ENCODE assay signal across 11 cellular contexts in genomic region chr16:70701036-70701435, GRCh38. TPM values are rescaled to one million over a fixed set of nuclear protein-coding genes. Genes with fewer than 3 reads are reported as not detected.
DNase-seq lines count a peak whose midpoint lies in the region; ATAC-seq, FAIRE-seq and TF ChIP-seq lines count a peak whose summit lies in the region.
"Had no signal": no experiment of that assay in that cellular context is flagged by ENCODE, and none has a peak within 500 bp of the region (broad histone marks: within the 10 kb centered on the region; RNA-seq: fewer than 3 reads in every experiment).

No MANE protein-coding gene starts in this region.

- no peak overlapping the region for H3K27ac ChIP-seq in HepG2 (ENCODE audit: extremely low read length, insufficient read depth, low read length)
- no peak overlapping the region for H3K27ac ChIP-seq in right lobe of liver
- H3K27ac ChIP-seq in dorsolateral prefrontal cortex = peak overlapping the region in 56 of 59 donors; percentile 5 to 97 (median 82)
- H3K27ac ChIP-seq in vagina = peak overlapping the region; percentile 94

- DNase-seq in HepG2 (ENCODE audit: low spot score) (no peak), right lobe of liver (no peak), dorsolateral prefrontal cortex (no peak), osteocyte (ENCODE audit: extremely low spot score, unreplicated experiment) (no peak), vagina (ENCODE audit: extremely low spot score in 2 of 2) (no peak), H4 (ENCODE audit: low spot score) (no peak), CD14-positive monocyte (ENCODE audit: low spot score) (no peak), GM19238 (ENCODE audit: insufficient read length, low spot score) (no peak)
- DNase-seq: activated CD4-positive, alpha-beta T cell treated with anti-CD3 and anti-CD28 coated beads, Interleukin-2, amount 50 U/mL, for 1 hour; activated naive CD4-positive, alpha-beta T cell treated with anti-CD3 and anti-CD28 coated beads, Interleukin-2, amount 50 U/mL, for 16 hours; naive B cell had no signal

- intact Hi-C loops in HepG2 (cut with micrococcal nuclease; ENCODE audit: unreplicated experiment) = no loop called here
- intact Hi-C loops in right lobe of liver (cut with DNase I) = no loop called here
- intact Hi-C loops in dorsolateral prefrontal cortex (cut with DNase I) = no loop called here
- intact Hi-C loops in vagina (cut with DNase I) = no loop called here
- intact Hi-C loops in CD14-positive monocyte (cut with micrococcal nuclease) = no loop called here

- H3K27ac Mint-ChIP-seq in osteocyte (ENCODE audit: unreplicated experiment) = peak overlapping the region; percentile 100
- H3K27ac Mint-ChIP-seq in CD14-positive monocyte = peak overlapping the region in 1 of 7 donors; percentile 45

- no peaks in the 10 kb centered on the region for H3K27me3 Mint-ChIP-seq in osteocyte (ENCODE audit: unreplicated experiment)
- H3K27me3 Mint-ChIP-seq in CD14-positive monocyte (ENCODE audit: low read depth in 3 of 3) = peaks cover 0 to 2% (median 0%) of the 10 kb centered on the region in 3 donors
- H3K27me3 Mint-ChIP-seq: naive B cell had no signal

- H3K4me1 ChIP-seq in HepG2 (ENCODE audit: insufficient read depth, low read length) (peaks cover 54% of the 10 kb centered on the region), right lobe of liver (peaks cover 0 to 18% (median 0%) of the 10 kb centered on the region in 4 donors), vagina (peaks cover 100% of the 10 kb centered on the region)

- H2AFZ ChIP-seq in HepG2 (ENCODE audit: low read length) = no peak overlapping the region

- BruUV-seq in HepG2 (replicated peaks; lab: Mats Ljungman, UMichigan) = no TSS peak

- H3K79me2 ChIP-seq in HepG2 (ENCODE audit: insufficient read depth, low read length) = no peaks in the 10 kb centered on the region

- H3K36me3 Mint-ChIP-seq in osteocyte (ENCODE audit: unreplicated experiment) (peaks cover 3% of the 10 kb centered on the region), CD14-positive monocyte (peaks cover 18 to 44% of the 10 kb centered on the region in 2 donors)

- TF ChIP-seq RAD21 in HepG2 (CRISPR knock-in tag; IDR thresholded peaks at IDR 0.05) = no peak

- no peaks in the 10 kb centered on the region for H4K20me1 ChIP-seq in HepG2 (ENCODE audit: insufficient read depth, low read length)

- H3K9me3 Mint-ChIP-seq in osteocyte (ENCODE audit: unreplicated experiment) (no peaks in the 10 kb centered on the region), CD14-positive monocyte (no peaks in the 10 kb centered on the region)
- H3K9me3 Mint-ChIP-seq: naive B cell had no signal

- ATAC-seq in HepG2 = peak; percentile 5; the same call in 1 of the 3 replicates
- ATAC-seq in right lobe of liver = no peak

- H3K4me3 Mint-ChIP-seq in osteocyte (ENCODE audit: unreplicated experiment) (no peak overlapping the region), CD14-positive monocyte (no peak overlapping the region)

- TF ChIP-seq CTCF in HepG2 (CRISPR knock-in tag; IDR thresholded peaks at IDR 0.05) (no peak), right lobe of liver (IDR thresholded peaks at IDR 0.05) (no peak), dorsolateral prefrontal cortex (IDR thresholded peaks at IDR 0.05 in 54 of 56, conservative IDR thresholded peaks at IDR 0.05 in 2 of 56; ENCODE audit: low read depth in 1 of 56, partially characterized antibody in 56 of 56) (peak in 3 of 56 donors; percentile 1 to 18 (median 4)), osteocyte (IDR thresholded peaks at IDR 0.05) (no peak), vagina (IDR thresholded peaks at IDR 0.05) (no peak), CD14-positive monocyte (IDR thresholded peaks at IDR 0.05) (no peak)

- POLR2A ChIA-PET in HepG2 (lab: Yijun Ruan, JAX) = interaction anchor here (1.1 kb wide), 1 partner anchor 24 kb away, joined by 3 read pairs; no protein-coding TSS in a partner anchor

- no peak overlapping the region for H3K4me2 ChIP-seq in HepG2 (ENCODE audit: low read depth, low read length)

- peaks cover 5 to 8% of the 10 kb centered on the region in 2 experiments; a peak in 2 of 5 replicates for H3K36me3 ChIP-seq in HepG2 (replicated peaks in 1 of 2; ENCODE audit: control insufficient read depth in 1 of 2, insufficient read depth in 2 of 2, low read length in 2 of 2)
- no peaks in the 10 kb centered on the region for H3K36me3 ChIP-seq in right lobe of liver
- H3K36me3 ChIP-seq in vagina = no peaks in the 10 kb centered on the region

- no peak for TF ChIP-seq POLR2A in HepG2 (IDR thresholded peaks at IDR 0.05; ENCODE audit: insufficient read depth in 1 of 2, low read depth in 2 of 2, low read length in 2 of 2)
- no peak for TF ChIP-seq POLR2A in right lobe of liver (IDR thresholded peaks at IDR 0.05)
- no peak for TF ChIP-seq POLR2A in vagina (IDR thresholded peaks at IDR 0.05)

- H3K4me3 ChIP-seq in HepG2 (replicated peaks in 1 of 3; ENCODE audit: insufficient read depth in 1 of 3, low read depth in 2 of 3, low read length in 3 of 3) (no peak overlapping the region), right lobe of liver (no peak overlapping the region), dorsolateral prefrontal cortex (peak overlapping the region in 2 of 59 donors; percentile 10 to 11), vagina (no peak overlapping the region)

- peaks cover 98% of the 10 kb centered on the region for H3K4me1 Mint-ChIP-seq in osteocyte (ENCODE audit: unreplicated experiment)
- peaks cover 35% of the 10 kb centered on the region for H3K4me1 Mint-ChIP-seq in CD14-positive monocyte

- H3K27me3 ChIP-seq in HepG2 (ENCODE audit: control insufficient read depth in 1 of 2, insufficient read depth in 2 of 2, low read length in 2 of 2) (no peaks in the 10 kb centered on the region), right lobe of liver (no peaks in the 10 kb centered on the region), dorsolateral prefrontal cortex (no peaks in the 10 kb centered on the region), vagina (no peaks in the 10 kb centered on the region)

- WGBS in HepG2 (ENCODE audit: low lambda C conversion rate) = 96% methylated on average over 2 of the region's 3 CpGs
- 83% methylated on average over 1 of the region's 3 CpGs for WGBS in right lobe of liver (ENCODE audit: insufficient coverage, low coverage, low lambda C conversion rate, missing lambda C conversion rate)

- in situ Hi-C loops in HepG2 (cut with HindIII; ENCODE audit: extremely low pct_ligation_motif_present, low pct_unique_long_range_greater_than_20kb) = no loop called here

- H3K9me3 ChIP-seq in HepG2 (ENCODE audit: low read length) (no peaks in the 10 kb centered on the region), right lobe of liver (no peaks in the 10 kb centered on the region), vagina (no peaks in the 10 kb centered on the region)

- CTCF ChIA-PET in HepG2 (lab: Yijun Ruan, JAX; ENCODE audit: low intra/inter-chr PET ratio, low total read pairs) = no interaction called here

- TF ChIP-seq EP300 in HepG2 (IDR thresholded peaks at IDR 0.05; ENCODE audit: low read depth in 2 of 2, low read length in 2 of 2) = no peak
- no peak for TF ChIP-seq EP300 in HepG2 (CRISPR knock-in tag; IDR thresholded peaks at IDR 0.05; ENCODE audit: borderline replicate concordance)

- H3K9ac ChIP-seq in HepG2 (ENCODE audit: insufficient read depth, low read depth, low read length) = no peak overlapping the region

- no peak for FAIRE-seq in HepG2 (lab: Jason Lieb, UNC)

RNA-seq across cellular contexts. Expression of gene MTSS2, which starts 15.2 kb away (rescaled TPM):
- total RNA-seq in HepG2 (2016; rRNA removed; fragmentation: Illumina TruSeq; extraction: Trizol) = 84.6 and 132 TPM in 2 replicates
- total RNA-seq in HepG2 (2016; cell fraction: cytosol; rRNA removed; fragmentation: Illumina TruSeq; extraction: Trizol; ENCODE audit: low read depth) = 43.5 and 50.3 TPM in 2 replicates
- total RNA-seq in HepG2 (2016; cell fraction: insoluble cytoplasmic fraction; rRNA removed; fragmentation: Illumina TruSeq; extraction: Trizol) = 77.0 and 127 TPM in 2 replicates
- total RNA-seq in HepG2 (2016; cell fraction: membrane; rRNA removed; fragmentation: Illumina TruSeq; extraction: Trizol) = 144 and 145 TPM in 2 replicates
- 105 and 134 TPM in 2 replicates for total RNA-seq in HepG2 (2016; cell fraction: nucleus; rRNA removed; fragmentation: Illumina TruSeq; extraction: Trizol)
- 242 and 284 TPM in 2 replicates for polyA plus RNA-seq in HepG2 (2011; rRNA removed)
- polyA plus RNA-seq in HepG2 (2011; cell fraction: cytosol; rRNA removed) = 101 and 160 TPM in 2 replicates
- 555 and 802 TPM in 2 replicates for polyA plus RNA-seq in HepG2 (2011; cell fraction: nucleus; rRNA removed)
- 157 and 253 TPM in 2 replicates for polyA plus RNA-seq in HepG2 (2012)
- 47.6 and 47.9 TPM in 2 replicates for polyA plus RNA-seq in HepG2 (2016; cell fraction: cytosol; fragmentation: Illumina TruSeq; extraction: Trizol; ENCODE audit: low read depth)
- 136 and 193 TPM in 2 replicates for polyA plus RNA-seq in HepG2 (2016; cell fraction: insoluble cytoplasmic fraction; fragmentation: Illumina TruSeq; extraction: Trizol; ENCODE audit: low read depth)
- 144 and 154 TPM in 2 replicates for polyA plus RNA-seq in HepG2 (2016; cell fraction: membrane; fragmentation: Illumina TruSeq; extraction: Trizol; ENCODE audit: low read depth)
- 467 and 522 TPM in 2 replicates for polyA plus RNA-seq in HepG2 (2016; cell fraction: nucleus; fragmentation: Illumina TruSeq; extraction: Trizol; ENCODE audit: insufficient read depth, low read depth)
- polyA minus RNA-seq in HepG2 (2011; rRNA and poly(A)+ RNA removed; ENCODE audit: low replicate concordance) = 24.5 and 186 TPM in 2 replicates
- 155 and 166 TPM in 2 replicates for polyA minus RNA-seq in HepG2 (2011; cell fraction: cytosol; rRNA and poly(A)+ RNA removed)
- polyA minus RNA-seq in HepG2 (2011; cell fraction: nucleus; rRNA and poly(A)+ RNA removed) = 97.5 and 127 TPM in 2 replicates
- total RNA-seq in right lobe of liver = 100 to 1,000 TPM in 2 of 6 experiments, 10 to 100 TPM in 4; 28.5 to 117 (median 80.2) TPM
- total RNA-seq in dorsolateral prefrontal cortex = 100 to 1,000 TPM; 135 to 968 (median 301) TPM
- 156 and 169 TPM in 2 replicates for total RNA-seq in osteocyte
- total RNA-seq in vagina = 102 TPM
- total RNA-seq in H4 (2014; rRNA removed; shearing (Covaris generic)) = 8.6 and 13.9 TPM in 2 replicates
- polyA plus RNA-seq in CD14-positive monocyte = not detected

RNA-seq across cellular contexts. Expression of gene IL34, which starts 54.7 kb away (rescaled TPM):
- total RNA-seq in HepG2 (2016; rRNA removed; fragmentation: Illumina TruSeq; extraction: Trizol) = 1.2 and 1.4 TPM in 2 replicates
- 1.0 and 1.6 TPM in 2 replicates for total RNA-seq in HepG2 (2016; cell fraction: cytosol; rRNA removed; fragmentation: Illumina TruSeq; extraction: Trizol; ENCODE audit: low read depth)
- 1.2 and 1.3 TPM in 2 replicates for total RNA-seq in HepG2 (2016; cell fraction: insoluble cytoplasmic fraction; rRNA removed; fragmentation: Illumina TruSeq; extraction: Trizol)
- 1.8 and 2.4 TPM in 2 replicates for total RNA-seq in HepG2 (2016; cell fraction: membrane; rRNA removed; fragmentation: Illumina TruSeq; extraction: Trizol)
- 0.31 and 0.40 TPM in 2 replicates for total RNA-seq in HepG2 (2016; cell fraction: nucleus; rRNA removed; fragmentation: Illumina TruSeq; extraction: Trizol)
- 1.3 and 1.6 TPM in 2 replicates for polyA plus RNA-seq in HepG2 (2011; rRNA removed)
- 1.1 and 2.2 TPM in 2 replicates for polyA plus RNA-seq in HepG2 (2011; cell fraction: cytosol; rRNA removed)
- polyA plus RNA-seq in HepG2 (2011; cell fraction: nucleus; rRNA removed) = 0.83 and 1.9 TPM in 2 replicates
- 0.83 TPM in 2 replicates for polyA plus RNA-seq in HepG2 (2012)
- 1.3 and 2.1 TPM in 2 replicates for polyA plus RNA-seq in HepG2 (2016; cell fraction: cytosol; fragmentation: Illumina TruSeq; extraction: Trizol; ENCODE audit: low read depth)
- polyA plus RNA-seq in HepG2 (2016; cell fraction: insoluble cytoplasmic fraction; fragmentation: Illumina TruSeq; extraction: Trizol; ENCODE audit: low read depth) = 0.84 and 0.90 TPM in 2 replicates
- polyA plus RNA-seq in HepG2 (2016; cell fraction: membrane; fragmentation: Illumina TruSeq; extraction: Trizol; ENCODE audit: low read depth) = 1.2 and 1.6 TPM in 2 replicates
- polyA plus RNA-seq in HepG2 (2016; cell fraction: nucleus; fragmentation: Illumina TruSeq; extraction: Trizol; ENCODE audit: insufficient read depth, low read depth) = 0.96 and 1.1 TPM in 2 replicates
- polyA minus RNA-seq in HepG2 (2011; rRNA and poly(A)+ RNA removed; ENCODE audit: low replicate concordance) = 1.0 TPM in 1 of 2 replicates, not detected in the other
- 0.35 TPM in 1 of 2 replicates, not detected in the other for polyA minus RNA-seq in HepG2 (2011; cell fraction: cytosol; rRNA and poly(A)+ RNA removed)
- polyA minus RNA-seq in HepG2 (2011; cell fraction: nucleus; rRNA and poly(A)+ RNA removed) = 0.50 and 1.5 TPM in 2 replicates
- 1 to 10 TPM in 1 of 6 experiments, under 1 TPM in 5; 0.27 to 1.1 (median 0.49) TPM for total RNA-seq in right lobe of liver
- 10 to 100 TPM in 117 of 120 experiments, 1 to 10 TPM in 3; 5.0 to 52.7 (median 20.4) TPM for total RNA-seq in dorsolateral prefrontal cortex
- 12.7 and 14.3 TPM in 2 replicates for total RNA-seq in osteocyte
- total RNA-seq in vagina = 6.1 TPM
- total RNA-seq in H4 (2014; rRNA removed; shearing (Covaris generic)) = not detected in 2 replicates
- polyA plus RNA-seq in CD14-positive monocyte = not detected

Comparison
In these comparisons a context has a peak if more than half of its experiments do, and no peak if none do; other contexts are left out.
1. H3K27ac ChIP-seq: peak in dorsolateral prefrontal cortex (56 of 59) and vagina (single experiment); none in HepG2 (single experiment) and right lobe of liver (0 of 3).